In the genomic region with DNA sequence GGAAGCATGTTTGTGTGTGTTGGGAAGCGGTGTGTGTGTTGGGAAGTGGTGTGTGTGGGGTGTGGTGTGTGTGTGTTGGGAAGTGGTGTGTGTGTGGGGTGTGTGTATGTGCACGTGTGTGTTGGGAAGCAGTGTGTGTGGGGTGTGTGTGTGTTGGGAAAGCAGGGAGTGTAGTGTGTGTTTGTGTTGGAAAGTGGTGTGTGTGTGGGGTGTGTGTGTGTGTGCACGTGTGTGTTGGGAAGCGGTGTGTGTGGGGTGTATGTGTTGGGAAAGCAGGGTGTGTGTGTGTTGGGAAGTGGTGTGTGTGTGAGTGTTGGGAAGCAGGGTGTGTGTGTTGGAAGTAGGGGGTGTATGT, we compare ENCODE assay signal across 12 cellular contexts. TPM values are rescaled to one million over a fixed set of nuclear protein-coding genes. Genes with fewer than 3 reads are reported as not detected.
A peak's percentile ranks its signal among the peaks of the same experiment; 100 is the strongest.
DNase-seq lines count a peak whose midpoint lies in the region; ATAC-seq and TF ChIP-seq lines count a peak whose summit lies in the region.
"Had no signal": no experiment of that assay in that cellular context is flagged by ENCODE, and none has a peak within 500 bp of the region (broad histone marks: within the 10 kb centered on the region; RNA-seq: fewer than 3 reads in every experiment).

No MANE protein-coding gene starts in this region.

- H3K9me3 ChIP-seq in endodermal cell (ENCODE audit: control insufficient read depth, low read length): no peaks in the 10 kb centered on the region
- H3K9me3 ChIP-seq: SJCRH30 had no signal

- H3K4me1 Mint-ChIP-seq in activated naive CD4-positive, alpha-beta T cell treated with anti-CD3 and anti-CD28 coated beads for 36 hours (ENCODE audit: low read depth): peaks cover 44% of the 10 kb centered on the region
- H3K4me1 Mint-ChIP-seq in activated CD4-positive, alpha-beta memory T cell treated with anti-CD3 and anti-CD28 coated beads for 36 hours (ENCODE audit: low read depth): peaks cover 60% of the 10 kb centered on the region
- peaks cover 3% of the 10 kb centered on the region for H3K4me1 Mint-ChIP-seq in endodermal cell
- H3K4me1 Mint-ChIP-seq in stimulated activated effector memory CD8-positive, alpha-beta T cell treated with anti-CD3 and anti-CD28 coated beads, Interleukin-12 subunit alpha, Interleukin-12 subunit beta, amount 100 ng/mL, for 72 hours: peaks cover 62% of the 10 kb centered on the region

- H3K9me3 Mint-ChIP-seq in activated naive CD4-positive, alpha-beta T cell treated with anti-CD3 and anti-CD28 coated beads for 36 hours: no peaks in the 10 kb centered on the region
- no peaks in the 10 kb centered on the region for H3K9me3 Mint-ChIP-seq in activated CD4-positive, alpha-beta memory T cell treated with anti-CD3 and anti-CD28 coated beads for 36 hours
- H3K9me3 Mint-ChIP-seq in endodermal cell: no peaks in the 10 kb centered on the region
- H3K9me3 Mint-ChIP-seq in stimulated activated effector memory CD8-positive, alpha-beta T cell treated with anti-CD3 and anti-CD28 coated beads, Interleukin-12 subunit alpha, Interleukin-12 subunit beta, amount 100 ng/mL, for 72 hours: no peaks in the 10 kb centered on the region

- H3K27ac ChIP-seq in endodermal cell (ENCODE audit: low read depth, low read length): no peak overlapping the region
- H3K27ac ChIP-seq: SJCRH30 had no signal

- peaks cover 39% of the 10 kb centered on the region for H3K27me3 ChIP-seq in endodermal cell (ENCODE audit: control insufficient read depth, insufficient read depth, low read length, poor library complexity, severe bottlenecking)
- H3K27me3 ChIP-seq: SJCRH30 had no signal

- H3K36me3 ChIP-seq in endodermal cell (ENCODE audit: control insufficient read depth, insufficient read depth, low read length): no peaks in the 10 kb centered on the region
- H3K36me3 ChIP-seq: SJCRH30 had no signal

- 93% methylated on average over 4 of the region's 4 CpGs; no CpG with 5 or more reads in 1 of the 2 experiments for WGBS in endodermal cell (ENCODE audit: insufficient coverage in 1 of 2, insufficient read length in 1 of 2), 2 experiments

- H3K4me3 ChIP-seq in endodermal cell (ENCODE audit: low read length): no peak overlapping the region
- H3K4me3 ChIP-seq: SJCRH30 had no signal

- DNase-seq in activated naive CD4-positive, alpha-beta T cell treated with anti-CD3 and anti-CD28 coated beads for 36 hours: no peak
- no peak for DNase-seq in activated naive CD4-positive, alpha-beta T cell treated with anti-CD3 and anti-CD28 coated beads, Interleukin-2, amount 50 U/mL, for 16 hours
- DNase-seq in activated CD4-positive, alpha-beta memory T cell treated with anti-CD3 and anti-CD28 coated beads for 36 hours: no peak
- DNase-seq in endodermal cell: no peak
- no peak for DNase-seq in stimulated activated effector memory CD8-positive, alpha-beta T cell treated with anti-CD3 and anti-CD28 coated beads, Interleukin-12 subunit alpha, Interleukin-12 subunit beta, amount 100 ng/mL, for 72 hours (ENCODE audit: low spot score in 2 of 2)
- no peak for DNase-seq in cortex of kidney (lab: John Stamatoyannopoulos, UW)
- no peak for DNase-seq in HEK293T (ENCODE audit: extremely low spot score)
- no peak for DNase-seq in stimulated activated CD4-positive, alpha-beta T cell treated with anti-CD3 and anti-CD28 coated beads, Interleukin-2, amount 100 ng/mL, for 24 hours
- DNase-seq: HCEC 1CT, Karpas-422, NCI-H1436, SJCRH30 had no signal

- intact Hi-C loops in activated naive CD4-positive, alpha-beta T cell treated with anti-CD3 and anti-CD28 coated beads for 36 hours (cut with micrococcal nuclease): no loop called here
- intact Hi-C loops in activated CD4-positive, alpha-beta memory T cell treated with anti-CD3 and anti-CD28 coated beads for 36 hours (cut with micrococcal nuclease): no loop called here

- no peak for TF ChIP-seq CTCF in endodermal cell (conservative IDR thresholded peaks at IDR 0.05)

- H3K36me3 Mint-ChIP-seq in activated naive CD4-positive, alpha-beta T cell treated with anti-CD3 and anti-CD28 coated beads for 36 hours (ENCODE audit: low read depth): no peaks in the 10 kb centered on the region
- peaks cover 14% of the 10 kb centered on the region for H3K36me3 Mint-ChIP-seq in activated CD4-positive, alpha-beta memory T cell treated with anti-CD3 and anti-CD28 coated beads for 36 hours
- no peaks in the 10 kb centered on the region for H3K36me3 Mint-ChIP-seq in endodermal cell (ENCODE audit: low read depth)
- peaks cover 13% of the 10 kb centered on the region for H3K36me3 Mint-ChIP-seq in stimulated activated effector memory CD8-positive, alpha-beta T cell treated with anti-CD3 and anti-CD28 coated beads, Interleukin-12 subunit alpha, Interleukin-12 subunit beta, amount 100 ng/mL, for 72 hours

- POLR2A ChIA-PET in activated CD4-positive, alpha-beta memory T cell treated with anti-CD3 and anti-CD28 coated beads for 36 hours (lab: Charles Lee): no interaction called here
- POLR2A ChIA-PET in HEK293T (lab: Yijun Ruan, JAX): no interaction called here

- H3K4me1 ChIP-seq in endodermal cell (ENCODE audit: control insufficient read depth, insufficient read depth, low read length): no peaks in the 10 kb centered on the region
- H3K4me1 ChIP-seq: SJCRH30 had no signal

- ATAC-seq in stimulated activated effector memory CD8-positive, alpha-beta T cell treated with anti-CD3 and anti-CD28 coated beads, Interleukin-12 subunit alpha, Interleukin-12 subunit beta, amount 100 ng/mL, for 72 hours: no peak

- CTCF ChIA-PET in activated naive CD4-positive, alpha-beta T cell treated with anti-CD3 and anti-CD28 coated beads for 36 hours (lab: Charles Lee): no interaction called here
- CTCF ChIA-PET in activated CD4-positive, alpha-beta memory T cell treated with anti-CD3 and anti-CD28 coated beads for 36 hours (lab: Charles Lee): no interaction called here
- CTCF ChIA-PET in HEK293T (lab: Yijun Ruan, JAX): no interaction called here

- no peaks in the 10 kb centered on the region for H3K27me3 Mint-ChIP-seq in activated naive CD4-positive, alpha-beta T cell treated with anti-CD3 and anti-CD28 coated beads for 36 hours (ENCODE audit: low read depth)
- H3K27me3 Mint-ChIP-seq in activated CD4-positive, alpha-beta memory T cell treated with anti-CD3 and anti-CD28 coated beads for 36 hours: no peaks in the 10 kb centered on the region
- peaks cover 31% of the 10 kb centered on the region for H3K27me3 Mint-ChIP-seq in endodermal cell (ENCODE audit: insufficient read depth)

- H3K27ac Mint-ChIP-seq in activated naive CD4-positive, alpha-beta T cell treated with anti-CD3 and anti-CD28 coated beads for 36 hours: no peak overlapping the region
- peak overlapping the region; percentile 43 for H3K27ac Mint-ChIP-seq in activated CD4-positive, alpha-beta memory T cell treated with anti-CD3 and anti-CD28 coated beads for 36 hours
- no peak overlapping the region for H3K27ac Mint-ChIP-seq in endodermal cell
- H3K27ac Mint-ChIP-seq in stimulated activated effector memory CD8-positive, alpha-beta T cell treated with anti-CD3 and anti-CD28 coated beads, Interleukin-12 subunit alpha, Interleukin-12 subunit beta, amount 100 ng/mL, for 72 hours: peak overlapping the region; percentile 63

- peak overlapping the region; percentile 57 for H3K4me3 Mint-ChIP-seq in activated naive CD4-positive, alpha-beta T cell treated with anti-CD3 and anti-CD28 coated beads for 36 hours
- H3K4me3 Mint-ChIP-seq in activated CD4-positive, alpha-beta memory T cell treated with anti-CD3 and anti-CD28 coated beads for 36 hours: peak overlapping the region; percentile 66
- peak overlapping the region; percentile 29 for H3K4me3 Mint-ChIP-seq in endodermal cell
- peak overlapping the region; percentile 82 for H3K4me3 Mint-ChIP-seq in stimulated activated effector memory CD8-positive, alpha-beta T cell treated with anti-CD3 and anti-CD28 coated beads, Interleukin-12 subunit alpha, Interleukin-12 subunit beta, amount 100 ng/mL, for 72 hours

- no peak overlapping the region for H3K9ac ChIP-seq in endodermal cell (ENCODE audit: extremely low read depth, low read length, poor library complexity, severe bottlenecking)

TF ChIP-seq in HEK293T, 16 proteins besides CTCF, POLR2A, EP300 and RAD21:
- TF ChIP-seq NFRKB (IDR thresholded peaks at IDR 0.05): no peak
- no peak for TF ChIP-seq FOXA1 (IDR thresholded peaks at IDR 0.05)
- TF ChIP-seq LEF1 (IDR thresholded peaks at IDR 0.05; ENCODE audit: borderline replicate concordance): no peak
- no peak for TF ChIP-seq ELF4 (IDR thresholded peaks at IDR 0.05)
- TF ChIP-seq SP1 (IDR thresholded peaks at IDR 0.05): no peak
- TF ChIP-seq ARNT (IDR thresholded peaks at IDR 0.05): no peak
- no peak for TF ChIP-seq L3MBTL2 (conservative IDR thresholded peaks at IDR 0.05)
- TF ChIP-seq FOXM1 (IDR thresholded peaks at IDR 0.05; ENCODE audit: borderline replicate concordance): no peak
- no peak for TF ChIP-seq HDGF (IDR thresholded peaks at IDR 0.05; ENCODE audit: borderline replicate concordance)
- TF ChIP-seq BHLHE40 (IDR thresholded peaks at IDR 0.05; ENCODE audit: borderline replicate concordance): no peak
- no peak for TF ChIP-seq TARDBP (IDR thresholded peaks at IDR 0.05)

RNA-seq across cellular contexts. Expression of a gene that starts 0.8 kb away (rescaled TPM):
- total RNA-seq in activated naive CD4-positive, alpha-beta T cell treated with anti-CD3 and anti-CD28 coated beads for 36 hours: 1 to 10 TPM; 1.2 to 1.7 TPM
- total RNA-seq in activated CD4-positive, alpha-beta memory T cell treated with anti-CD3 and anti-CD28 coated beads for 36 hours: 10 to 100 TPM; 17.9 to 18.7 TPM
- total RNA-seq in endodermal cell: under 1 TPM; 0.33 to 0.42 TPM
- 0.21 TPM for polyA plus RNA-seq in endodermal cell (2013, experiment 1 of 2)
- 0.12 TPM for polyA plus RNA-seq in endodermal cell (2013, experiment 2 of 2)
- total RNA-seq: SJCRH30 had no signal

RNA-seq across cellular contexts. Expression of a gene that starts 11.5 kb away (rescaled TPM):
- total RNA-seq in activated naive CD4-positive, alpha-beta T cell treated with anti-CD3 and anti-CD28 coated beads for 36 hours: 10 to 100 TPM; 29.6 to 30.3 TPM
- 10 to 100 TPM; 55.4 to 56.9 TPM for total RNA-seq in activated CD4-positive, alpha-beta memory T cell treated with anti-CD3 and anti-CD28 coated beads for 36 hours
- not detected for total RNA-seq in endodermal cell
- polyA plus RNA-seq in endodermal cell (2013, experiment 1 of 2): not detected
- not detected for polyA plus RNA-seq in endodermal cell (2013, experiment 2 of 2)
- total RNA-seq: SJCRH30 had no signal

RNA-seq across cellular contexts. Expression of a gene that starts 49.3 kb away (rescaled TPM):
- total RNA-seq in activated naive CD4-positive, alpha-beta T cell treated with anti-CD3 and anti-CD28 coated beads for 36 hours: 10 to 100 TPM; 70.8 to 71.9 TPM
- total RNA-seq in activated CD4-positive, alpha-beta memory T cell treated with anti-CD3 and anti-CD28 coated beads for 36 hours: 100 to 1,000 TPM; 133 to 135 TPM
- total RNA-seq in endodermal cell: 10 to 100 TPM; 12.7 TPM
- polyA plus RNA-seq in endodermal cell (2013, experiment 1 of 2): 8.7 TPM
- polyA plus RNA-seq in endodermal cell (2013, experiment 2 of 2): 9.2 TPM

Comparison
In these comparisons a context has a peak if more than half of its experiments do, and no peak if none do; other contexts are left out.
1. H3K27ac Mint-ChIP-seq: peak in activated CD4-positive, alpha-beta memory T cell treated with anti-CD3 and anti-CD28 coated beads for 36 hours (single experiment) and stimulated activated effector memory CD8-positive, alpha-beta T cell treated with anti-CD3 and anti-CD28 coated beads, Interleukin-12 subunit alpha, Interleukin-12 subunit beta, amount 100 ng/mL, for 72 hours (single experiment); none in activated naive CD4-positive, alpha-beta T cell treated with anti-CD3 and anti-CD28 coated beads for 36 hours (single experiment) and endodermal cell (single experiment).
2. H3K4me3 Mint-ChIP-seq: peak in every context shown above with its lines; median percentile 82 in stimulated activated effector memory CD8-positive, alpha-beta T cell treated with anti-CD3 and anti-CD28 coated beads, Interleukin-12 subunit alpha, Interleukin-12 subunit beta, amount 100 ng/mL, for 72 hours; 66 in activated CD4-positive, alpha-beta memory T cell treated with anti-CD3 and anti-CD28 coated beads for 36 hours; 57 in activated naive CD4-positive, alpha-beta T cell treated with anti-CD3 and anti-CD28 coated beads for 36 hours; 29 in endodermal cell.
3. RNA of a gene that starts 0.8 kb away (total RNA-seq): 17.9 to 18.7 TPM in activated CD4-positive, alpha-beta memory T cell treated with anti-CD3 and anti-CD28 coated beads for 36 hours; 1.2 to 1.7 TPM in activated naive CD4-positive, alpha-beta T cell treated with anti-CD3 and anti-CD28 coated beads for 36 hours and 0.33 to 0.42 TPM in endodermal cell; every median in the first group is over 4 times any median in the second.
4. RNA of a gene that starts 11.5 kb away (total RNA-seq): 55.4 to 56.9 TPM in activated CD4-positive, alpha-beta memory T cell treated with anti-CD3 and anti-CD28 coated beads for 36 hours and 29.6 to 30.3 TPM in activated naive CD4-positive, alpha-beta T cell treated with anti-CD3 and anti-CD28 coated beads for 36 hours; not detected in endodermal cell; every median in the first group is over 10 times any median in the second.
5. RNA of a gene that starts 49.3 kb away (total RNA-seq): 133 to 135 TPM in activated CD4-positive, alpha-beta memory T cell treated with anti-CD3 and anti-CD28 coated beads for 36 hours and 70.8 to 71.9 TPM in activated naive CD4-positive, alpha-beta T cell treated with anti-CD3 and anti-CD28 coated beads for 36 hours; 12.7 TPM in endodermal cell; every median in the first group is over 4 times any median in the second.